19 cellular contexts compared by ENCODE assay signal in genomic region chr7:91656486-91657237, GRCh38.
DNase-seq lines count a peak whose midpoint lies in the region; ATAC-seq and TF ChIP-seq lines count a peak whose summit lies in the region.
"Had no signal": no experiment of that assay in that cellular context is flagged by ENCODE, and none has a peak within 500 bp of the region (broad histone marks: within the 10 kb centered on the region; RNA-seq: fewer than 3 reads in every experiment).

No MANE protein-coding gene starts in this region.

- CTCF ChIA-PET in activated CD8-positive, alpha-beta T cell treated with anti-CD3 and anti-CD28 coated beads, Interleukin-2, amount 10 ng/mL, durations not matched to agents 7 days and 5 days (lab: Charles Lee): no interaction called here

- no peaks in the 10 kb centered on the region for H3K36me3 Mint-ChIP-seq in activated CD8-positive, alpha-beta T cell treated with anti-CD3 and anti-CD28 coated beads, Interleukin-2, amount 10 ng/mL, durations not matched to agents 7 days and 5 days (ENCODE audit: low read depth)
- H3K36me3 Mint-ChIP-seq: naive thymus-derived CD8-positive, alpha-beta T cell had no signal

- H3K4me1 Mint-ChIP-seq in activated CD8-positive, alpha-beta T cell treated with anti-CD3 and anti-CD28 coated beads, Interleukin-2, amount 10 ng/mL, durations not matched to agents 7 days and 5 days (ENCODE audit: low read depth): no peaks in the 10 kb centered on the region
- H3K4me1 Mint-ChIP-seq: naive thymus-derived CD8-positive, alpha-beta T cell had no signal

- H3K4me3 Mint-ChIP-seq in activated CD8-positive, alpha-beta T cell treated with anti-CD3 and anti-CD28 coated beads, Interleukin-2, amount 10 ng/mL, durations not matched to agents 7 days and 5 days: no peak overlapping the region
- H3K4me3 Mint-ChIP-seq: activated naive CD4-positive, alpha-beta T cell treated with anti-CD3 and anti-CD28 coated beads for 36 hours; naive thymus-derived CD8-positive, alpha-beta T cell had no signal

- no peak overlapping the region for H3K27ac ChIP-seq in dorsolateral prefrontal cortex
- H3K27ac ChIP-seq: PC-9, sigmoid colon had no signal

- no peaks in the 10 kb centered on the region for H3K27me3 ChIP-seq in MG63
- H3K27me3 ChIP-seq in dorsolateral prefrontal cortex: no peaks in the 10 kb centered on the region
- H3K27me3 ChIP-seq: sigmoid colon had no signal

- POLR2A ChIA-PET in activated CD8-positive, alpha-beta T cell treated with anti-CD3 and anti-CD28 coated beads, Interleukin-2, amount 10 ng/mL, durations not matched to agents 7 days and 5 days (lab: Charles Lee): no interaction called here

- H3K9me3 Mint-ChIP-seq in activated CD8-positive, alpha-beta T cell treated with anti-CD3 and anti-CD28 coated beads, Interleukin-2, amount 10 ng/mL, durations not matched to agents 7 days and 5 days (ENCODE audit: insufficient read depth): no peaks in the 10 kb centered on the region
- H3K9me3 Mint-ChIP-seq: activated naive CD4-positive, alpha-beta T cell treated with anti-CD3 and anti-CD28 coated beads for 36 hours had no signal

- no peak for TF ChIP-seq CTCF in omental fat pad (IDR thresholded peaks at IDR 0.05)
- TF ChIP-seq CTCF in dorsolateral prefrontal cortex (IDR thresholded peaks at IDR 0.05 in 54 of 56, conservative IDR thresholded peaks at IDR 0.05 in 2 of 56; ENCODE audit: low read depth in 1 of 56, partially characterized antibody in 56 of 56): no peak

- H3K27me3 Mint-ChIP-seq in activated CD8-positive, alpha-beta T cell treated with anti-CD3 and anti-CD28 coated beads, Interleukin-2, amount 10 ng/mL, durations not matched to agents 7 days and 5 days (ENCODE audit: low read depth): no peaks in the 10 kb centered on the region
- H3K27me3 Mint-ChIP-seq: naive thymus-derived CD8-positive, alpha-beta T cell had no signal

- no peaks in the 10 kb centered on the region for H3K9me3 ChIP-seq in MG63
- H3K9me3 ChIP-seq: sigmoid colon had no signal

- H3K4me3 ChIP-seq in MG63: no peak overlapping the region
- H3K4me3 ChIP-seq in dorsolateral prefrontal cortex: no peak overlapping the region
- H3K4me3 ChIP-seq: K562, PC-9, sigmoid colon had no signal

- H3K27ac Mint-ChIP-seq in activated CD8-positive, alpha-beta T cell treated with anti-CD3 and anti-CD28 coated beads, Interleukin-2, amount 10 ng/mL, durations not matched to agents 7 days and 5 days: no peak overlapping the region
- H3K27ac Mint-ChIP-seq: activated naive CD4-positive, alpha-beta T cell treated with anti-CD3 and anti-CD28 coated beads for 36 hours had no signal

- intact Hi-C loops in dorsolateral prefrontal cortex (cut with DNase I): no loop called here

- ATAC-seq in omental fat pad (ENCODE audit: low FRiP score): peak; percentile 97
- no peak for ATAC-seq in activated CD8-positive, alpha-beta T cell treated with anti-CD3 and anti-CD28 coated beads, Interleukin-2, amount 10 ng/mL, durations not matched to agents 7 days and 5 days
- ATAC-seq: K562; left lobe of liver; naive thymus-derived CD8-positive, alpha-beta T cell had no signal

- no peaks in the 10 kb centered on the region for H3K36me3 ChIP-seq in MG63
- H3K36me3 ChIP-seq: sigmoid colon had no signal

- DNase-seq in AG08395 (ENCODE audit: low spot score) (peak; percentile 67), MG63 (peak; percentile 17), fibroblast of gingiva (ENCODE audit: low read depth) (peak; percentile 86), omental fat pad (ENCODE audit: low spot score) (no peak), NCI-H1694 (lab: John Stamatoyannopoulos, UW) (no peak), NCI-H187 treated with DMSO at 0.1 percent for 48 hours (lab: John Stamatoyannopoulos, UW) (no peak), dorsolateral prefrontal cortex (no peak)
- no peak for DNase-seq in activated CD8-positive, alpha-beta T cell treated with anti-CD3 and anti-CD28 coated beads, Interleukin-2, amount 10 ng/mL, durations not matched to agents 7 days and 5 days
- DNase-seq: activated naive CD4-positive, alpha-beta T cell treated with anti-CD3 and anti-CD28 coated beads for 36 hours; Calu3; caudate nucleus; hippocampal formation; naive thymus-derived CD8-positive, alpha-beta T cell; NCI-H1436; sigmoid colon; stimulated activated naive CD4-positive, alpha-beta T cell treated with Interleukin-2 at 50 U/mL for 16 hours had no signal

Comparison
In these comparisons a context has a peak if more than half of its experiments do, and no peak if none do; other contexts are left out.
1. DNase-seq: peak in AG08395 (single experiment), MG63 (single experiment) and fibroblast of gingiva (single experiment); none in omental fat pad (single experiment), NCI-H1694 (single experiment), NCI-H187 treated with DMSO at 0.1 percent for 48 hours (single experiment), dorsolateral prefrontal cortex (0 of 10) and activated CD8-positive, alpha-beta T cell treated with anti-CD3 and anti-CD28 coated beads, Interleukin-2, amount 10 ng/mL, durations not matched to agents 7 days and 5 days (single experiment).